ENCODE assay signal across 12 cellular contexts in the genomic region with DNA sequence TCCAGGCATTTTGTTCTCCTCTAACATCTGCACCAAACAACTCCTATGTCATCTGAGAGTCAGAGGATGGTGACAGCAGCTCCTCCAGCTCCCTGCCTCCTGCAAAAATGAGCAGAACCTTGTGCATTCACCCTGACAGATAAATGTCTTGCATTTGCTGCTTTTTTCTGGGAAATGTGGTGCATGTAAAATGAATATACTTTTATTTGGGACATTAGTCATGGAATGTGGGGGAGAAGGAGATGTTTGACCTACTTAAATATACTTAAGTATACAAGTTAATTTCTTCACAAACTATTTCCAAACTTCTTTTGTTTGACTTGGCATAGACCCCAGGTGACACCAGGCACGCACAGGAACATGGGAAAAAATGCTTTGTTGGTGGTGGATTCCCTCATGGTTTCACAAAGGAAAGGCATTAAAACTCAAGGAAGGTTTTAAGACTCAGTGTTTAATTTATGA.
A peak's percentile ranks its signal among the peaks of the same experiment; 100 is the strongest.
DNase-seq lines count a peak whose midpoint lies in the region; ATAC-seq and TF ChIP-seq lines count a peak whose summit lies in the region.
"Had no signal": no experiment of that assay in that cellular context is flagged by ENCODE, and none has a peak within 500 bp of the region (broad histone marks: within the 10 kb centered on the region; RNA-seq: fewer than 3 reads in every experiment).

No MANE protein-coding gene starts in this region.

- POLR2A ChIA-PET in PC-3 (lab: Charles Lee; ENCODE audit: unreplicated experiment) = no interaction called here

- no peaks in the 10 kb centered on the region for H3K9me2 ChIP-seq in PC-3 (replicated peaks; ENCODE audit: low read length)

- H3K9me3 Mint-ChIP-seq in activated naive CD8-positive, alpha-beta T cell treated with anti-CD3 and anti-CD28 coated beads for 36 hours = no peaks in the 10 kb centered on the region
- H3K9me3 Mint-ChIP-seq: activated CD4-positive, alpha-beta memory T cell treated with anti-CD3 and anti-CD28 coated beads, Interleukin-2, amount 10 ng/mL, durations not matched to agents 7 days and 5 days had no signal

- DNase-seq in DND-41 (no peak), PC-3 (peak; percentile 93), fibroblast of peridontal ligament (ENCODE audit: extremely low read depth) (peak; percentile 96), non-pigmented ciliary epithelial cell (ENCODE audit: low read depth) (peak; percentile 52), NK-92 (lab: John Stamatoyannopoulos, UW; ENCODE audit: unreplicated experiment) (no peak)
- DNase-seq in activated naive CD8-positive, alpha-beta T cell treated with anti-CD3 and anti-CD28 coated beads for 36 hours = no peak
- no peak for DNase-seq in activated CD4-positive, CD25-positive, alpha-beta regulatory T cell (lab: John Stamatoyannopoulos, UW)
- DNase-seq: activated CD4-positive, alpha-beta memory T cell treated with anti-CD3 and anti-CD28 coated beads, Interleukin-2, amount 10 ng/mL, durations not matched to agents 7 days and 5 days; Karpas-422; SIG-M5; spleen had no signal

- no peaks in the 10 kb centered on the region for H3F3A ChIP-seq in PC-3 (ENCODE audit: low read length, unreplicated experiment)

- H3K36me3 ChIP-seq in DND-41 (ENCODE audit: insufficient read depth, low read length) (no peaks in the 10 kb centered on the region), PC-3 (ENCODE audit: low read depth, low read length) (no peaks in the 10 kb centered on the region)
- H3K36me3 ChIP-seq: spleen had no signal

- H3K4me1 Mint-ChIP-seq in activated naive CD8-positive, alpha-beta T cell treated with anti-CD3 and anti-CD28 coated beads for 36 hours = no peaks in the 10 kb centered on the region

- TF ChIP-seq CTCF in DND-41 (IDR thresholded peaks at IDR 0.05; ENCODE audit: borderline replicate concordance, extremely low read depth, low read length, poor library complexity, severe bottlenecking) = no peak
- TF ChIP-seq CTCF in PC-3 (conservative IDR thresholded peaks at IDR 0.05; ENCODE audit: low read depth, low read length) = no peak

- peaks cover 4% of the 10 kb centered on the region for H3K27me3 Mint-ChIP-seq in activated naive CD8-positive, alpha-beta T cell treated with anti-CD3 and anti-CD28 coated beads for 36 hours
- H3K27me3 Mint-ChIP-seq: activated CD4-positive, alpha-beta memory T cell treated with anti-CD3 and anti-CD28 coated beads, Interleukin-2, amount 10 ng/mL, durations not matched to agents 7 days and 5 days had no signal

- H4K20me1 ChIP-seq in DND-41 (ENCODE audit: insufficient read depth, low read length) (no peaks in the 10 kb centered on the region), PC-3 (ENCODE audit: low read length) (no peaks in the 10 kb centered on the region)

- no peak overlapping the region for H3K27ac Mint-ChIP-seq in activated naive CD8-positive, alpha-beta T cell treated with anti-CD3 and anti-CD28 coated beads for 36 hours
- H3K27ac Mint-ChIP-seq: activated CD4-positive, alpha-beta memory T cell treated with anti-CD3 and anti-CD28 coated beads, Interleukin-2, amount 10 ng/mL, durations not matched to agents 7 days and 5 days had no signal

- H3K27me3 ChIP-seq in DND-41 (ENCODE audit: insufficient read depth, low read length, poor library complexity) (no peaks in the 10 kb centered on the region), PC-3 (ENCODE audit: low read length) (no peaks in the 10 kb centered on the region)
- H3K27me3 ChIP-seq: spleen had no signal

- 0 out of 2 replicates have a peak overlapping the region, but pooled peaks have one; percentile 28 for H3K9ac ChIP-seq in DND-41 (ENCODE audit: low read depth, low read length)
- H3K9ac ChIP-seq in PC-3 (ENCODE audit: low read length) = peak overlapping the region; percentile 76

- no peak overlapping the region for H3K4me3 ChIP-seq in DND-41 (ENCODE audit: low read depth in 1 of 2, low read length in 2 of 2)
- H3K4me3 ChIP-seq in PC-3 (ENCODE audit: low read length) = peak overlapping the region; percentile 23; the same call in 1 of the 2 replicates
- H3K4me3 ChIP-seq: spleen had no signal

- H2AFZ ChIP-seq in DND-41 (ENCODE audit: low read depth, low read length) (peak overlapping the region; percentile 74; the same call in 1 of the 2 replicates), PC-3 (ENCODE audit: low read length) (peak overlapping the region; percentile 74)

- no TSS peak for BruUV-seq in PC-3 (replicated peaks; lab: Mats Ljungman, UMichigan)

- H3K36me3 Mint-ChIP-seq in activated naive CD8-positive, alpha-beta T cell treated with anti-CD3 and anti-CD28 coated beads for 36 hours = no peaks in the 10 kb centered on the region

- H3K27ac ChIP-seq in DND-41 (ENCODE audit: low read length) (peak overlapping the region; percentile 82), PC-3 (ENCODE audit: low read length) (peak overlapping the region; percentile 99)

- no peaks in the 10 kb centered on the region for H3K9me3 ChIP-seq in DND-41 (ENCODE audit: insufficient read depth, low read length, severe bottlenecking)
- no peaks in the 10 kb centered on the region for H3K9me3 ChIP-seq in PC-3 (ENCODE audit: low read length)
- H3K9me3 ChIP-seq: spleen had no signal

- CTCF ChIA-PET in PC-3 (lab: Charles Lee) = interaction anchor here (0.6 kb wide), 1 partner anchor 112 kb away, joined by 4 read pairs; no protein-coding TSS in a partner anchor

- intact Hi-C loops in PC-3 (cut with micrococcal nuclease) = loop anchor here (1.0 to 10.0 kb wide), 7 partner anchors 53 to 486 kb away; no protein-coding TSS in a partner anchor

- ATAC-seq in DND-41 (ENCODE audit: insufficient read depth, low read depth) = no peak
- ATAC-seq in PC-3 = peak; percentile 66
- ATAC-seq in HG02852 (IDR thresholded peaks at IDR 0.05; ENCODE audit: unreplicated experiment) = no peak

- H3K4me2 ChIP-seq in DND-41 (ENCODE audit: insufficient read depth, low read length) (no peak overlapping the region), PC-3 (ENCODE audit: low read length) (peak overlapping the region; percentile 68)

- no peak overlapping the region for H3K4me3 Mint-ChIP-seq in activated naive CD8-positive, alpha-beta T cell treated with anti-CD3 and anti-CD28 coated beads for 36 hours
- H3K4me3 Mint-ChIP-seq: activated CD4-positive, alpha-beta memory T cell treated with anti-CD3 and anti-CD28 coated beads, Interleukin-2, amount 10 ng/mL, durations not matched to agents 7 days and 5 days had no signal

- H3K4me1 ChIP-seq in DND-41 (ENCODE audit: insufficient read depth, low read length) (peaks cover 66% of the 10 kb centered on the region), PC-3 (ENCODE audit: insufficient read depth, low read length) (peaks cover 49% of the 10 kb centered on the region)
- H3K4me1 ChIP-seq: spleen had no signal

- no peaks in the 10 kb centered on the region for H3K79me2 ChIP-seq in DND-41 (ENCODE audit: insufficient read depth, low read length)
- no peaks in the 10 kb centered on the region for H3K79me2 ChIP-seq in PC-3 (ENCODE audit: low read length)

Comparison
In these comparisons a context has a peak if more than half of its experiments do, and no peak if none do; other contexts are left out.
1. DNase-seq: peak in PC-3 (single experiment), fibroblast of peridontal ligament (single experiment) and non-pigmented ciliary epithelial cell (single experiment); none in DND-41 (single experiment), NK-92 (single experiment), activated naive CD8-positive, alpha-beta T cell treated with anti-CD3 and anti-CD28 coated beads for 36 hours (single experiment) and activated CD4-positive, CD25-positive, alpha-beta regulatory T cell (0 of 4).